29 cellular contexts compared by ENCODE assay signal in the genomic region with DNA sequence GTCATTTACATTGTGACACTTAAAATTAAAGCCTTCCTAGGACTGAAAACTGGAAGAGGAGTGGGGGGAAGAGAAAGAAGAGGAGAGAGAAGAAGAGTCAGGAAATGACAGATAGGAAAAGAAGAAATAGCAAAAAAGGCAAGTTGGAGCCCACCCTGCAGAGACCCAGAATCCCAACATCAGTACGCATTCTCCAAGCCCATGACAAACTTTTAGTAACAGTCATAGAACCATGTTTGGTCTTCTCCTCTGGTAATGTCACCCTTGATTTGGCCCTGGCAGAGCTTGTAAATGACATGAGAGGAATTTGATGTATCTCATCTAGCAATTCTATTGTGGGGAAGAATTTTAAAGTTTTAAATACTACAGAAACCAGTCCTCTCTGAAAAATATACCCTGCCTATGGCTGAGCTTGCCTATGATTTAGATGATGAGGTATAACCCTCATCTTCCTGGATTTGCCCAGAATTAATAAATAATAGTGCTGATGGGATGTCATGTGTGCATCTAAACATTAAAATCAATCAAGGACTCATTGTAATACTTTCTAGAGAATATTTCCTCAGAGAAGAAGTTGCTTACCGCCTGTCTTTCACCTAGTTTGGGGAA. TPM values are rescaled to one million over a fixed set of nuclear protein-coding genes. Genes with fewer than 3 reads are reported as not detected.
"Had no signal": no experiment of that assay in that cellular context is flagged by ENCODE, and none has a peak within 500 bp of the region (broad histone marks: within the 10 kb centered on the region; RNA-seq: fewer than 3 reads in every experiment).

No MANE protein-coding gene starts in this region.

- H3K4me1 ChIP-seq: colonic mucosa, esophagus muscularis mucosa, esophagus squamous epithelium, foreskin keratinocyte, gastrocnemius medialis, gastroesophageal sphincter, heart left ventricle, heart right ventricle had no signal

- ATAC-seq: effector memory CD8-positive, alpha-beta T cell; esophagus mucosa; foreskin keratinocyte; gastrocnemius medialis; gastroesophageal sphincter; heart left ventricle; heart right ventricle had no signal

- H3K27me3 ChIP-seq: colonic mucosa, esophagus muscularis mucosa, esophagus squamous epithelium, gastrocnemius medialis, gastroesophageal sphincter, heart left ventricle, heart right ventricle had no signal

- H3K4me3 ChIP-seq: colonic mucosa, coronary artery, dorsolateral prefrontal cortex, esophagus muscularis mucosa, esophagus squamous epithelium, gastrocnemius medialis, gastroesophageal sphincter, heart left ventricle, heart right ventricle had no signal

- DNase-seq: colonic mucosa; cortex of kidney; dermis blood vessel endothelial cell; dorsolateral prefrontal cortex; effector CD4-positive, alpha-beta T cell; effector CD8-positive, alpha-beta T cell; effector memory CD4-positive, alpha-beta T cell; effector memory CD8-positive, alpha-beta T cell; endodermal cell; erythroblast; esophagus squamous epithelium; foreskin fibroblast; foreskin keratinocyte; foreskin melanocyte; gastrocnemius medialis; glutamatergic neuron; head of caudate nucleus; heart left ventricle; heart right ventricle had no signal

- H3K9me3 ChIP-seq: colonic mucosa, esophagus muscularis mucosa, esophagus squamous epithelium, gastrocnemius medialis, gastroesophageal sphincter, heart left ventricle, heart right ventricle had no signal

- H3K27ac ChIP-seq: colonic mucosa, coronary artery, dorsolateral prefrontal cortex, epithelial cell of prostate, esophagus muscularis mucosa, esophagus squamous epithelium, foreskin keratinocyte, gastrocnemius medialis, gastroesophageal sphincter, heart left ventricle, heart right ventricle had no signal

- H3K36me3 ChIP-seq: colonic mucosa, esophagus muscularis mucosa, esophagus squamous epithelium, gastrocnemius medialis, gastroesophageal sphincter had no signal

- FAIRE-seq: colon, endothelial cell of umbilical vein, frontal cortex had no signal

RNA-seq across cellular contexts. Expression of a gene that starts 40.2 kb away (rescaled TPM):
- total RNA-seq: epithelial cell of proximal tubule, foreskin keratinocyte had no signal
- polyA plus RNA-seq: fibroblast of lung, foreskin keratinocyte had no signal
